In genomic region chr14:93059260-93059659, GRCh38 we compare ENCODE assay signal across 26 cellular contexts.
"Had no signal": no experiment of that assay in that cellular context is flagged by ENCODE, and none has a peak within 500 bp of the region (broad histone marks: within the 10 kb centered on the region; RNA-seq: fewer than 3 reads in every experiment).

No MANE protein-coding gene starts in this region.

- DNase-seq: stimulated activated CD4-positive, alpha-beta T cell treated with anti-CD3 and anti-CD28 coated beads, Interleukin-1b, Interleukin-23, amount 100 ng/mL, for 48 hours; stimulated activated CD4-positive, alpha-beta T cell treated with anti-CD3 and anti-CD28 coated beads, Interleukin-2, amount 100 ng/mL, for 24 hours; stimulated activated CD4-positive, alpha-beta T cell treated with anti-CD3 and anti-CD28 coated beads, Interleukin-2, amount 100 ng/mL, for 48 hours; stimulated activated CD4-positive, alpha-beta T cell treated with anti-CD3 and anti-CD28 coated beads, Interleukin-4, amount 100 ng/mL, for 1 hour; stimulated activated CD4-positive, alpha-beta T cell treated with anti-CD3 and anti-CD28 coated beads, Interleukin-4, amount 100 ng/mL, for 24 hours; stimulated activated CD4-positive, alpha-beta T cell treated with anti-CD3 and anti-CD28 coated beads, Interleukin-4, amount 100 ng/mL, for 4 hours; stimulated activated CD8-positive, alpha-beta memory T cell treated with anti-CD3 and anti-CD28 coated beads, Interleukin-4, amount 100 ng/mL, for 48 hours; stimulated activated naive B cell treated with anti-CD40 and anti-IgM and Interleukin-4, amounts not matched to agents 10 μg/mL and 1 μg/mL and 100 μg/mL, for 72 hours; stimulated activated naive CD4-positive, alpha-beta T cell; stimulated activated naive CD4-positive, alpha-beta T cell treated with Interleukin-2 at 50 U/mL for 16 hours; stomach; testis; tibial artery; transverse colon; trophoblast cell; upper lobe of left lung; upper lobe of right lung; uterus had no signal

- H3K27ac ChIP-seq: stomach, suprapubic skin, testis, thoracic aorta, tibial artery, upper lobe of left lung, upper lobe of right lung had no signal

- H3K9me3 Mint-ChIP-seq: stimulated activated effector memory CD8-positive, alpha-beta T cell treated with anti-CD3 and anti-CD28 coated beads, Interleukin-12 subunit alpha, Interleukin-12 subunit beta, amount 100 ng/mL, for 72 hours; stimulated activated naive B cell treated with anti-CD40 and anti-IgM and Interleukin-4, amounts not matched to agents 10 μg/mL and 1 μg/mL and 100 μg/mL, for 72 hours; stimulated activated naive CD8-positive, alpha-beta T cell treated with anti-CD3 and anti-CD28 coated beads, Interleukin-15, Interleukin-2, amounts not matched to agents 100 ng/mL and 50 ng/mL, for 24 hours; type B pancreatic cell had no signal

- H3K36me3 Mint-ChIP-seq: type B pancreatic cell had no signal

- H3K27me3 Mint-ChIP-seq: stimulated activated naive B cell treated with anti-CD40 and anti-IgM and Interleukin-4, amounts not matched to agents 10 μg/mL and 1 μg/mL and 100 μg/mL, for 72 hours; stimulated activated naive CD8-positive, alpha-beta T cell treated with anti-CD3 and anti-CD28 coated beads, Interleukin-15, Interleukin-2, amounts not matched to agents 100 ng/mL and 50 ng/mL, for 24 hours; type B pancreatic cell had no signal

- H3K4me1 ChIP-seq: upper lobe of right lung had no signal

- H3K36me3 ChIP-seq: stomach, suprapubic skin, thoracic aorta, thyroid gland, tibial artery, tibial nerve, transverse colon, upper lobe of left lung, upper lobe of right lung, uterus, vagina had no signal

- H3K4me3 ChIP-seq: stomach, suprapubic skin, testis, thoracic aorta, thyroid gland, tibial artery, tibial nerve, transverse colon, upper lobe of left lung, upper lobe of right lung, uterus, vagina had no signal

- H3K9me3 ChIP-seq: stomach, suprapubic skin, testis, thoracic aorta, thyroid gland, tibial artery, tibial nerve, transverse colon, upper lobe of left lung, upper lobe of right lung, uterus, vagina had no signal

- H3K4me3 Mint-ChIP-seq: stimulated activated naive B cell treated with anti-CD40 and anti-IgM and Interleukin-4, amounts not matched to agents 10 μg/mL and 1 μg/mL and 100 μg/mL, for 72 hours; stimulated activated naive CD8-positive, alpha-beta T cell treated with anti-CD3 and anti-CD28 coated beads, Interleukin-15, Interleukin-2, amounts not matched to agents 100 ng/mL and 50 ng/mL, for 24 hours; type B pancreatic cell had no signal

- H3K27me3 ChIP-seq: stomach, suprapubic skin, testis, thyroid gland, tibial artery, tibial nerve, transverse colon, upper lobe of left lung, upper lobe of right lung, uterus, vagina had no signal
